8 cellular contexts compared by ENCODE assay signal in the genomic region with DNA sequence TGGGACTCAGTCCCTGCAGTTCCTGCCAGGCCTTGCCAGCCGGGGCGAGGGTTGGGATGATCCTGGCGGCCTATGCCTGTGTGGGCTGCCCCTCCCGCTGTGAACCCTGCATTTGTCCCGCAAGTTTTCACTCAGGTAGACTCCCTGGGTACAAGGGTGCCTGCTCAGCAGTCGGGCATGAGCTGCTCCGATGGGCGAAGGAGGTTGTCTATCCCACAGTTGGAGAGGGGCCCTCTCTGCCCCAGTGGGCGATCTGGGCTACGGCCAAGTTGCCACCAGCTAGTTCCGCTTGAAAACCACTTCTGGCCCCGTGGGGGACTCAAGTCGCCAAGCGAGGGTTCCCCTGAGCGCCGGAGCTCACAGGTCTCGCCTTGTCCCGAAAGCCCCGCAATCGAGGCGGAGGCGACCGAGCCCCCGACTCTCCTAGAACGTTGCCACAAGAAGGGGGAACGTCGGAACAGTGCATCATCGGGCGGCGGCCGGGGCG. TPM values are rescaled to one million over a fixed set of nuclear protein-coding genes. Genes with fewer than 3 reads are reported as not detected.
A peak's percentile ranks its signal among the peaks of the same experiment; 100 is the strongest.
DNase-seq lines count a peak whose midpoint lies in the region; ATAC-seq and TF ChIP-seq lines count a peak whose summit lies in the region.

No MANE protein-coding gene starts in this region.

- no peaks in the 10 kb centered on the region for H3K9me3 ChIP-seq in adrenal gland (replicated peaks in 1 of 3)
- no peaks in the 10 kb centered on the region for H3K9me3 ChIP-seq in iPS-20b (ENCODE audit: insufficient read depth, low read depth, low read length)

- peak overlapping the region; percentile 39 to 98 (median 97) for H3K27ac ChIP-seq in adrenal gland
- peak overlapping the region; percentile 48 for H3K27ac ChIP-seq in iPS-20b (ENCODE audit: low read length)

- no peak for DNase-seq in activated naive CD4-positive, alpha-beta T cell treated with anti-CD3 and anti-CD28 coated beads, Interleukin-2, amount 10 ng/mL, durations not matched to agents 7 days and 5 days
- no peak for DNase-seq in activated naive CD4-positive, alpha-beta T cell treated with Interleukin-2 at 50 U/mL for 16 hours
- DNase-seq in adrenal gland (peak; percentile 58 to 74 (median 72)), SW 1271 (lab: John Stamatoyannopoulos, UW) (no peak), RPMI8226 (no peak)
- DNase-seq in stimulated activated naive B cell treated with anti-CD40 and anti-IgM and Interleukin-4, amounts not matched to agents 10 μg/mL and 1 μg/mL and 100 μg/mL, for 72 hours = no peak

- H3K4me3 ChIP-seq in adrenal gland (peak overlapping the region in 3 of 4 donors; percentile 31 to 93 (median 74)), iPS-20b (ENCODE audit: low read length) (peak overlapping the region; percentile 98)

- peak overlapping the region; percentile 83; the same call in 1 of the 2 replicates for H3K9ac ChIP-seq in iPS-20b (ENCODE audit: low read depth, low read length)

- H3K27me3 Mint-ChIP-seq in activated naive CD4-positive, alpha-beta T cell treated with anti-CD3 and anti-CD28 coated beads, Interleukin-2, amount 10 ng/mL, durations not matched to agents 7 days and 5 days = no peaks in the 10 kb centered on the region
- H3K27me3 Mint-ChIP-seq in stimulated activated naive B cell treated with anti-CD40 and anti-IgM and Interleukin-4, amounts not matched to agents 10 μg/mL and 1 μg/mL and 100 μg/mL, for 72 hours = no peaks in the 10 kb centered on the region

- ATAC-seq in HG03354 (IDR thresholded peaks at IDR 0.05; ENCODE audit: poor library complexity, severe bottlenecking, unreplicated experiment) = peak; percentile 15
- peak; percentile 26 to 30 for ATAC-seq in stimulated activated naive B cell treated with anti-CD40 and anti-IgM and Interleukin-4, amounts not matched to agents 10 μg/mL and 1 μg/mL and 100 μg/mL, for 72 hours (replicated peaks)

- H3K27ac Mint-ChIP-seq in activated naive CD4-positive, alpha-beta T cell treated with anti-CD3 and anti-CD28 coated beads, Interleukin-2, amount 10 ng/mL, durations not matched to agents 7 days and 5 days = peak overlapping the region; percentile 95
- peak overlapping the region; percentile 99 for H3K27ac Mint-ChIP-seq in stimulated activated naive B cell treated with anti-CD40 and anti-IgM and Interleukin-4, amounts not matched to agents 10 μg/mL and 1 μg/mL and 100 μg/mL, for 72 hours

- WGBS in adrenal gland, 4 donors = 1 to 5% (median 2%) methylated on average over 13 to 32 of the region's 32 CpGs

- TF ChIP-seq CTCF in adrenal gland (IDR thresholded peaks at IDR 0.05) = no peak

- H3K9me3 Mint-ChIP-seq in activated naive CD4-positive, alpha-beta T cell treated with anti-CD3 and anti-CD28 coated beads, Interleukin-2, amount 10 ng/mL, durations not matched to agents 7 days and 5 days = no peaks in the 10 kb centered on the region
- H3K9me3 Mint-ChIP-seq in stimulated activated naive B cell treated with anti-CD40 and anti-IgM and Interleukin-4, amounts not matched to agents 10 μg/mL and 1 μg/mL and 100 μg/mL, for 72 hours = no peaks in the 10 kb centered on the region

- TF ChIP-seq POLR2A in adrenal gland (IDR thresholded peaks at IDR 0.05) = no peak

- H3K36me3 ChIP-seq in adrenal gland (replicated peaks in 1 of 2) (peaks cover 0 to 71% of the 10 kb centered on the region in 2 donors), iPS-20b (ENCODE audit: insufficient read depth, low read depth, low read length) (peaks cover 69% of the 10 kb centered on the region)

- H3K36me3 Mint-ChIP-seq in activated naive CD4-positive, alpha-beta T cell treated with anti-CD3 and anti-CD28 coated beads, Interleukin-2, amount 10 ng/mL, durations not matched to agents 7 days and 5 days = peaks cover 77% of the 10 kb centered on the region
- peaks cover 60 to 80% of the 10 kb centered on the region in 2 donors for H3K36me3 Mint-ChIP-seq in stimulated activated naive B cell treated with anti-CD40 and anti-IgM and Interleukin-4, amounts not matched to agents 10 μg/mL and 1 μg/mL and 100 μg/mL, for 72 hours

- peaks cover 28 to 43% of the 10 kb centered on the region in 2 donors for H3K4me1 ChIP-seq in adrenal gland (replicated peaks in 1 of 2)
- peaks cover 10% of the 10 kb centered on the region; the same call in 1 of the 2 replicates for H3K4me1 ChIP-seq in iPS-20b (ENCODE audit: insufficient read depth, low read length)

- intact Hi-C loops in adrenal gland (cut with DNase I) = no loop called here

- CTCF ChIA-PET in activated naive CD4-positive, alpha-beta T cell treated with anti-CD3 and anti-CD28 coated beads, Interleukin-2, amount 10 ng/mL, durations not matched to agents 7 days and 5 days (lab: Charles Lee) = interaction anchor here (0.7 to 3.3 kb wide), 3 partner anchors 13 to 236 kb away, joined by 3 to 9 read pairs (median 3); no protein-coding TSS in a partner anchor

- peaks cover 49% of the 10 kb centered on the region for H3K4me1 Mint-ChIP-seq in activated naive CD4-positive, alpha-beta T cell treated with anti-CD3 and anti-CD28 coated beads, Interleukin-2, amount 10 ng/mL, durations not matched to agents 7 days and 5 days
- peaks cover 42 to 51% of the 10 kb centered on the region in 2 donors for H3K4me1 Mint-ChIP-seq in stimulated activated naive B cell treated with anti-CD40 and anti-IgM and Interleukin-4, amounts not matched to agents 10 μg/mL and 1 μg/mL and 100 μg/mL, for 72 hours

- H3K4me3 Mint-ChIP-seq in activated naive CD4-positive, alpha-beta T cell treated with anti-CD3 and anti-CD28 coated beads, Interleukin-2, amount 10 ng/mL, durations not matched to agents 7 days and 5 days = peak overlapping the region; percentile 95
- peak overlapping the region; percentile 96 to 97 for H3K4me3 Mint-ChIP-seq in stimulated activated naive B cell treated with anti-CD40 and anti-IgM and Interleukin-4, amounts not matched to agents 10 μg/mL and 1 μg/mL and 100 μg/mL, for 72 hours

- no peaks in the 10 kb centered on the region for H3K27me3 ChIP-seq in adrenal gland
- no peaks in the 10 kb centered on the region for H3K27me3 ChIP-seq in iPS-20b (ENCODE audit: insufficient read depth, low read length)

RNA-seq across cellular contexts. Expression of gene TPI1, which starts 0.4 kb away (rescaled TPM):
- 100 to 1,000 TPM; 555 to 929 (median 783) TPM for total RNA-seq in adrenal gland
- polyA plus RNA-seq in adrenal gland = 1,000 to 10,000 TPM in 1 of 3 donors, 100 to 1,000 TPM in 2; 241 to 2,322 (median 444) TPM

RNA-seq across cellular contexts. Expression of gene SPSB2, which starts 6.1 kb away (rescaled TPM):
- 10 to 100 TPM in 7 of 8 donors, 1 to 10 TPM in 1; 3.3 to 24.5 (median 14.9) TPM for total RNA-seq in adrenal gland
- polyA plus RNA-seq in adrenal gland = 10 to 100 TPM in 2 of 3 donors, 1 to 10 TPM in 1; 2.5 to 19.5 (median 19.5) TPM

RNA-seq across cellular contexts. Expression of gene USP5, which starts 15.0 kb away (rescaled TPM):
- 100 to 1,000 TPM in 5 of 8 donors, 10 to 100 TPM in 3; 60.0 to 162 (median 119) TPM for total RNA-seq in adrenal gland
- 100 to 1,000 TPM in 1 of 3 donors, 10 to 100 TPM in 2; 30.6 to 109 (median 32.5) TPM for polyA plus RNA-seq in adrenal gland

RNA-seq across cellular contexts. Expression of gene CDCA3, which starts 15.9 kb away (rescaled TPM):
- total RNA-seq in adrenal gland = 1 to 10 TPM in 7 of 8 donors, not detected in 1; 2.6 to 4.3 (median 3.3) TPM
- 1 to 10 TPM; 3.5 to 5.5 (median 5.3) TPM for polyA plus RNA-seq in adrenal gland

RNA-seq across cellular contexts. Expression of gene GNB3, which starts 26.2 kb away (rescaled TPM):
- 1 to 10 TPM in 5 of 8 donors, under 1 TPM in 2, not detected in 1; 0.70 to 2.6 (median 1.7) TPM for total RNA-seq in adrenal gland
- 10 to 100 TPM in 2 of 3 donors, 1 to 10 TPM in 1; 1.0 to 22.4 (median 11.6) TPM for polyA plus RNA-seq in adrenal gland

Comparison
In these comparisons a context has a peak if more than half of its experiments do, and no peak if none do; other contexts are left out.
1. DNase-seq: peak in adrenal gland (7 of 7); none in activated naive CD4-positive, alpha-beta T cell treated with anti-CD3 and anti-CD28 coated beads, Interleukin-2, amount 10 ng/mL, durations not matched to agents 7 days and 5 days (single experiment), activated naive CD4-positive, alpha-beta T cell treated with Interleukin-2 at 50 U/mL for 16 hours (single experiment), stimulated activated naive B cell treated with anti-CD40 and anti-IgM and Interleukin-4, amounts not matched to agents 10 μg/mL and 1 μg/mL and 100 μg/mL, for 72 hours (single experiment), SW 1271 (0 of 2) and RPMI8226 (single experiment).